Comparison of ENCODE assay signal across 25 cellular contexts in the genomic region with DNA sequence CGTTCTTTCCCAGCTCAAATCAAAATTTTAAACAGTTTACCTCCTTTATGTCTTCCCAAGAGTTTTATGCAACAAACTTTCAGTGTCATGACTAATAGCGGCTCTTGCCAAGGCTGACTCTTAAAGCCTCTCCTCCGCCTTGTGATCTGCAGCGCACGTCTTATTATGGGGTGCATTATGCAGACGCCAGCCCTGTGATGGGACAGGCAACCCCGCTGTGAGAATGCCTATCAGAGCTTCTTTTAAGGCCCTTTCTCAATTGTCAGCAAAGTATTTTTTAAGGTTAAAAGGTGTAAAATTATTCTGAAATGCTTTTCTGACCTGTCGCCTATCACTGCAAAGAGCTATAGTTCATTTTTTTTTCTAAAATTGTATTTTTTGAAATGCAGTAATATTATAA.
"Had no signal": no experiment of that assay in that cellular context is flagged by ENCODE, and none has a peak within 500 bp of the region (broad histone marks: within the 10 kb centered on the region; RNA-seq: fewer than 3 reads in every experiment).

No MANE protein-coding gene starts in this region.

- H3K36me3 ChIP-seq: left ventricle myocardium inferior, pancreas, right atrium auricular region, right lobe of liver, tibial nerve, uterus had no signal

- H3K4me3 Mint-ChIP-seq: memory B cell; naive thymus-derived CD4-positive, alpha-beta T cell; natural killer cell treated with Interleukin-12 subunit alpha and Interleukin-12 subunit beta and Interleukin-15 and Interleukin-18, amount 100 ng/mL, for 72 hours; stimulated activated memory B cell treated with anti-CD40 and anti-IgM and Interleukin-4, amounts not matched to agents 10 μg/mL and 1 μg/mL and 100 μg/mL, for 72 hours; stimulated activated naive CD8-positive, alpha-beta T cell treated with anti-CD3 and anti-CD28 coated beads, Interleukin-15, amount 100 ng/mL, for 72 hours; type B pancreatic cell had no signal

- H3K36me3 Mint-ChIP-seq: memory B cell; naive thymus-derived CD4-positive, alpha-beta T cell; natural killer cell treated with Interleukin-12 subunit alpha and Interleukin-12 subunit beta and Interleukin-15 and Interleukin-18, amount 100 ng/mL, for 72 hours; stimulated activated memory B cell treated with anti-CD40 and anti-IgM and Interleukin-4, amounts not matched to agents 10 μg/mL and 1 μg/mL and 100 μg/mL, for 72 hours; type B pancreatic cell had no signal

- H3K9me3 ChIP-seq: left ventricle myocardium inferior, mucosa of descending colon, pancreas, right atrium auricular region, right lobe of liver, tibial nerve, uterus had no signal

- H3K4me1 Mint-ChIP-seq: memory B cell; naive thymus-derived CD4-positive, alpha-beta T cell; stimulated activated memory B cell treated with anti-CD40 and anti-IgM and Interleukin-4, amounts not matched to agents 10 μg/mL and 1 μg/mL and 100 μg/mL, for 72 hours; stimulated activated naive CD8-positive, alpha-beta T cell treated with anti-CD3 and anti-CD28 coated beads, Interleukin-15, amount 100 ng/mL, for 72 hours had no signal

- H3K4me2 ChIP-seq: hepatocyte, smooth muscle cell had no signal

- H3K4me3 ChIP-seq: hepatocyte, left ventricle myocardium inferior, lung, mucosa of descending colon, pancreas, right atrium auricular region, right lobe of liver, smooth muscle cell, tibial nerve, uterus had no signal

- H3K27me3 ChIP-seq: pancreas, right atrium auricular region, right lobe of liver, tibial nerve, uterus had no signal

- H3K4me1 ChIP-seq: left ventricle myocardium inferior, pancreas, right atrium auricular region, right lobe of liver, tibial nerve, uterus had no signal

- H3K27ac ChIP-seq: hepatocyte, left ventricle myocardium inferior, pancreas, right atrium auricular region, right lobe of liver, tibial nerve, uterus had no signal

- DNase-seq: islet precursor cell; left ventricle myocardium inferior; midbrain; mucosa of descending colon; naive thymus-derived CD4-positive, alpha-beta T cell; nucleus accumbens; pancreas; right lobe of liver; stimulated activated CD4-positive, alpha-beta T cell treated with anti-CD3 and anti-CD28 coated beads, Interleukin-1b, Interleukin-23, amount 100 ng/mL, for 48 hours; stimulated activated CD4-positive, alpha-beta T cell treated with anti-CD3 and anti-CD28 coated beads, Interleukin-2, amount 100 ng/mL, for 48 hours; stimulated activated CD4-positive, alpha-beta T cell treated with anti-CD3 and anti-CD28 coated beads, Interleukin-4, amount 100 ng/mL, for 4 hours; stimulated activated CD8-positive, alpha-beta memory T cell treated with anti-CD3 and anti-CD28 coated beads, Interleukin-4, amount 100 ng/mL, for 48 hours; stimulated activated naive CD4-positive, alpha-beta T cell treated with Interleukin-2 at 50 U/mL for 16 hours; stimulated activated naive CD8-positive, alpha-beta T cell treated with anti-CD3 and anti-CD28 coated beads, Interleukin-15, amount 100 ng/mL, for 72 hours; substantia nigra; uterus had no signal

- H2AFZ ChIP-seq: hepatocyte had no signal

- H3K9me3 Mint-ChIP-seq: natural killer cell treated with Interleukin-12 subunit alpha and Interleukin-12 subunit beta and Interleukin-15 and Interleukin-18, amount 100 ng/mL, for 72 hours; stimulated activated naive CD8-positive, alpha-beta T cell treated with anti-CD3 and anti-CD28 coated beads, Interleukin-15, amount 100 ng/mL, for 72 hours; type B pancreatic cell had no signal

- H3K79me2 ChIP-seq: hepatocyte had no signal

- H3K27me3 Mint-ChIP-seq: memory B cell; stimulated activated memory B cell treated with anti-CD40 and anti-IgM and Interleukin-4, amounts not matched to agents 10 μg/mL and 1 μg/mL and 100 μg/mL, for 72 hours; stimulated activated naive CD8-positive, alpha-beta T cell treated with anti-CD3 and anti-CD28 coated beads, Interleukin-15, amount 100 ng/mL, for 72 hours had no signal

- H3K27ac Mint-ChIP-seq: memory B cell; naive thymus-derived CD4-positive, alpha-beta T cell; natural killer cell treated with Interleukin-12 subunit alpha and Interleukin-12 subunit beta and Interleukin-15 and Interleukin-18, amount 100 ng/mL, for 72 hours; stimulated activated memory B cell treated with anti-CD40 and anti-IgM and Interleukin-4, amounts not matched to agents 10 μg/mL and 1 μg/mL and 100 μg/mL, for 72 hours; stimulated activated naive CD8-positive, alpha-beta T cell treated with anti-CD3 and anti-CD28 coated beads, Interleukin-15, amount 100 ng/mL, for 72 hours; type B pancreatic cell had no signal
